ENCODE assay signal across 20 cellular contexts in genomic region chr11:47078751-47079524, GRCh38.
"Had no signal": no experiment of that assay in that cellular context is flagged by ENCODE, and none has a peak within 500 bp of the region (broad histone marks: within the 10 kb centered on the region; RNA-seq: fewer than 3 reads in every experiment).

No MANE protein-coding gene starts in this region.

- DNase-seq: activated CD4-positive, alpha-beta T cell treated with anti-CD3 and anti-CD28 coated beads, Interleukin-2, amount 10 ng/mL, durations not matched to agents 7 days and 5 days; activated CD8-positive, alpha-beta memory T cell treated with anti-CD3 and anti-CD28 coated beads, Interleukin-2, amount 50 U/mL, for 4 hours; activated effector memory CD4-positive, alpha-beta T cell treated with anti-CD3 and anti-CD28 coated beads, Interleukin-2, amount 50 U/mL, for 16 hours; activated T-cell treated with anti-CD3 and anti-CD28 coated beads, Interleukin-2, amount 50 U/mL, for 72 hours; amniotic stem cell; effector memory CD8-positive, alpha-beta T cell; esophagus squamous epithelium; heart right ventricle; immature natural killer cell; left ventricle myocardium superior; stimulated activated CD4-positive, alpha-beta T cell treated with anti-CD3 and anti-CD28 coated beads, Interleukin-2, amount 100 ng/mL, for 24 hours; stimulated activated naive CD4-positive, alpha-beta T cell treated with Interleukin-2 at 50 U/mL for 16 hours; substantia nigra; T1000; tibial artery had no signal

- H3K27me3 Mint-ChIP-seq: activated CD4-positive, alpha-beta T cell treated with anti-CD3 and anti-CD28 coated beads, Interleukin-2, amount 10 ng/mL, durations not matched to agents 7 days and 5 days; activated naive CD4-positive, alpha-beta T cell treated with anti-CD3 and anti-CD28 coated beads, Interleukin-2, amount 50 U/mL, for 24 hours; effector memory CD8-positive, alpha-beta T cell; progenitor cell of endocrine pancreas had no signal

- H3K9me3 ChIP-seq: esophagus squamous epithelium, gastroesophageal sphincter, heart right ventricle, right atrium auricular region, tibial artery had no signal

- H3K9me3 Mint-ChIP-seq: activated CD4-positive, alpha-beta T cell treated with anti-CD3 and anti-CD28 coated beads, Interleukin-2, amount 10 ng/mL, durations not matched to agents 7 days and 5 days; activated naive CD4-positive, alpha-beta T cell treated with anti-CD3 and anti-CD28 coated beads, Interleukin-2, amount 50 U/mL, for 24 hours; activated T-cell treated with anti-CD3 and anti-CD28 coated beads, Interleukin-2, amount 50 U/mL, for 72 hours; effector memory CD8-positive, alpha-beta T cell; immature natural killer cell; neural crest cell had no signal

- H3K36me3 Mint-ChIP-seq: activated naive CD4-positive, alpha-beta T cell treated with anti-CD3 and anti-CD28 coated beads, Interleukin-2, amount 50 U/mL, for 24 hours; immature natural killer cell had no signal

- H3K27me3 ChIP-seq: esophagus squamous epithelium, gastroesophageal sphincter, heart right ventricle, right atrium auricular region, tibial artery had no signal

- H3K4me1 Mint-ChIP-seq: activated naive CD4-positive, alpha-beta T cell treated with anti-CD3 and anti-CD28 coated beads, Interleukin-2, amount 50 U/mL, for 24 hours; neural crest cell had no signal

- H3K36me3 ChIP-seq: esophagus squamous epithelium, gastroesophageal sphincter, right atrium auricular region, tibial artery had no signal

- ATAC-seq: activated T-cell treated with anti-CD3 and anti-CD28 coated beads, Interleukin-2, amount 50 U/mL, for 72 hours; effector memory CD8-positive, alpha-beta T cell; gastroesophageal sphincter; heart right ventricle; left ventricle myocardium superior had no signal

- H3K4me1 ChIP-seq: esophagus squamous epithelium, gastroesophageal sphincter, heart right ventricle, right atrium auricular region, tibial artery had no signal

- H3K4me3 Mint-ChIP-seq: activated CD4-positive, alpha-beta T cell treated with anti-CD3 and anti-CD28 coated beads, Interleukin-2, amount 10 ng/mL, durations not matched to agents 7 days and 5 days; activated naive CD4-positive, alpha-beta T cell treated with anti-CD3 and anti-CD28 coated beads, Interleukin-2, amount 50 U/mL, for 24 hours; activated T-cell treated with anti-CD3 and anti-CD28 coated beads, Interleukin-2, amount 50 U/mL, for 72 hours; effector memory CD8-positive, alpha-beta T cell; immature natural killer cell; neural crest cell had no signal

- H3K27ac Mint-ChIP-seq: activated CD4-positive, alpha-beta T cell treated with anti-CD3 and anti-CD28 coated beads, Interleukin-2, amount 10 ng/mL, durations not matched to agents 7 days and 5 days; activated naive CD4-positive, alpha-beta T cell treated with anti-CD3 and anti-CD28 coated beads, Interleukin-2, amount 50 U/mL, for 24 hours; activated T-cell treated with anti-CD3 and anti-CD28 coated beads, Interleukin-2, amount 50 U/mL, for 72 hours; effector memory CD8-positive, alpha-beta T cell; immature natural killer cell; progenitor cell of endocrine pancreas had no signal

- H3K4me3 ChIP-seq: esophagus squamous epithelium, gastroesophageal sphincter, heart right ventricle, right atrium auricular region, tibial artery had no signal
